ENCODE assay signal across 15 cellular contexts in genomic region chr5:74542477-74542876, GRCh38.
A peak's percentile ranks its signal among the peaks of the same experiment; 100 is the strongest.
DNase-seq lines count a peak whose midpoint lies in the region; ATAC-seq and TF ChIP-seq lines count a peak whose summit lies in the region.
"Had no signal": no experiment of that assay in that cellular context is flagged by ENCODE, and none has a peak within 500 bp of the region (broad histone marks: within the 10 kb centered on the region; RNA-seq: fewer than 3 reads in every experiment).

No MANE protein-coding gene starts in this region.

- H2BK120ac ChIP-seq in mesendoderm (ENCODE audit: low read depth, low read length) = no peak overlapping the region

- H3K4me3 Mint-ChIP-seq in MCF 10A (ENCODE audit: unreplicated experiment) = no peak overlapping the region
- H3K4me3 Mint-ChIP-seq: activated naive CD4-positive, alpha-beta T cell treated with anti-CD3 and anti-CD28 coated beads, Interleukin-2, amount 50 U/mL, for 24 hours had no signal

- peak overlapping the region; percentile 84 for H3K27ac Mint-ChIP-seq in MCF 10A (ENCODE audit: low read depth, unreplicated experiment)
- H3K27ac Mint-ChIP-seq: activated naive CD4-positive, alpha-beta T cell treated with anti-CD3 and anti-CD28 coated beads, Interleukin-2, amount 50 U/mL, for 24 hours had no signal

- DNase-seq in AG20443 (ENCODE audit: low spot score) (peak; percentile 53), MG63 (peak; percentile 56), MCF 10A (ENCODE audit: unreplicated experiment) (peak; percentile 62), mesendoderm (peak; percentile 68), CD1c-positive myeloid dendritic cell (ENCODE audit: extremely low spot score) (no peak), OCI-M1 (lab: John Stamatoyannopoulos, UW) (no peak), C1 segment of cervical spinal cord (lab: John Stamatoyannopoulos, UW) (no peak)
- DNase-seq: activated CD8-positive, alpha-beta memory T cell treated with anti-CD3 and anti-CD28 coated beads for 24 hours; BE2C; NCI-H510A treated with DMSO at 0.1 percent for 48 hours; SHP77 treated with DMSO at 0.1 percent for 48 hours; stimulated activated CD4-positive, alpha-beta T cell treated with anti-CD3 and anti-CD28 coated beads, Interleukin-15, amount 100 ng/mL, for 24 hours had no signal

- H3K4me1 Mint-ChIP-seq in MCF 10A (ENCODE audit: insufficient read depth, unreplicated experiment) = peaks cover 21% of the 10 kb centered on the region
- H3K4me1 Mint-ChIP-seq: activated naive CD4-positive, alpha-beta T cell treated with anti-CD3 and anti-CD28 coated beads, Interleukin-2, amount 50 U/mL, for 24 hours had no signal

- no peak overlapping the region for H4K8ac ChIP-seq in mesendoderm (ENCODE audit: low read depth, low read length)

- H3K4me3 ChIP-seq in MG63 (no peak overlapping the region), mesendoderm (ENCODE audit: low read length) (no peak overlapping the region)

- H3K9ac ChIP-seq in mesendoderm (ENCODE audit: low read length) = no peak overlapping the region

- H3K36me3 ChIP-seq in MG63 (no peaks in the 10 kb centered on the region), mesendoderm (ENCODE audit: control insufficient read depth, insufficient read depth, low read length) (no peaks in the 10 kb centered on the region)
- H3K36me3 ChIP-seq: BE2C had no signal

- H3K23ac ChIP-seq in mesendoderm (ENCODE audit: low read length) = no peak overlapping the region

- H3K4ac ChIP-seq in mesendoderm (ENCODE audit: low read depth, low read length) = peak overlapping the region; percentile 17

- H3K36me3 Mint-ChIP-seq in MCF 10A (ENCODE audit: insufficient read depth, unreplicated experiment) = no peaks in the 10 kb centered on the region
- H3K36me3 Mint-ChIP-seq: activated naive CD4-positive, alpha-beta T cell treated with anti-CD3 and anti-CD28 coated beads, Interleukin-2, amount 50 U/mL, for 24 hours; type B pancreatic cell had no signal

- POLR2A ChIA-PET in MCF 10A (lab: Yijun Ruan, JAX) = interaction anchor here (1.0 to 2.2 kb wide), 6 partner anchors 8 to 145 kb away, joined by 3 to 16 read pairs (median 6); partner anchors contain the start of gene ENC1

- no peak for ATAC-seq in GM19455 (IDR thresholded peaks at IDR 0.05; ENCODE audit: unreplicated experiment)

- no peaks in the 10 kb centered on the region for H3K79me2 ChIP-seq in mesendoderm (ENCODE audit: control insufficient read depth, insufficient read depth, low read length)

- peak overlapping the region; percentile 97 for H3K27ac ChIP-seq in mesendoderm (ENCODE audit: low read depth, low read length)

- H3K79me1 ChIP-seq in mesendoderm (ENCODE audit: low read length) = no peaks in the 10 kb centered on the region

- H3K27me3 Mint-ChIP-seq in MCF 10A (ENCODE audit: insufficient read depth, unreplicated experiment) = no peaks in the 10 kb centered on the region
- H3K27me3 Mint-ChIP-seq: type B pancreatic cell had no signal

- no peak overlapping the region for H2BK15ac ChIP-seq in mesendoderm (replicated peaks; ENCODE audit: low read depth)

- no peak for TF ChIP-seq CTCF in MCF 10A (IDR thresholded peaks at IDR 0.05; ENCODE audit: unreplicated experiment)

- no peak overlapping the region for H3K4me2 ChIP-seq in mesendoderm (ENCODE audit: low read length)

- intact Hi-C loops in MCF 10A (cut with micrococcal nuclease) = no loop called here

- no peaks in the 10 kb centered on the region for H3K9me3 ChIP-seq in MG63
- H3K9me3 ChIP-seq: BE2C had no signal

- no CpG with 5 or more reads among the region's 3 CpGs for WGBS in mesendoderm (ENCODE audit: extremely low coverage, insufficient coverage, low lambda C conversion rate)

- BruUV-seq in MCF 10A (replicated peaks; lab: Mats Ljungman, UMichigan) = no TSS peak

- H3K4me1 ChIP-seq in mesendoderm (ENCODE audit: control insufficient read depth, low read depth, low read length) = peaks cover 18% of the 10 kb centered on the region

- H3K9me3 Mint-ChIP-seq in MCF 10A (ENCODE audit: unreplicated experiment) = no peaks in the 10 kb centered on the region
- H3K9me3 Mint-ChIP-seq: activated naive CD4-positive, alpha-beta T cell treated with anti-CD3 and anti-CD28 coated beads, Interleukin-2, amount 50 U/mL, for 24 hours; type B pancreatic cell had no signal

- peak overlapping the region; percentile 89 for H3K56ac ChIP-seq in mesendoderm (ENCODE audit: low read length)

- H3K18ac ChIP-seq in mesendoderm (ENCODE audit: low read length) = peak overlapping the region; percentile 2

- H3K27me3 ChIP-seq in MG63 (no peaks in the 10 kb centered on the region), mesendoderm (ENCODE audit: insufficient read depth, low read length, poor library complexity) (no peaks in the 10 kb centered on the region)
- H3K27me3 ChIP-seq: BE2C had no signal

- CTCF ChIA-PET in MCF 10A (lab: Yijun Ruan, JAX) = interaction anchor here (1.3 kb wide), 1 partner anchor 99 kb away, joined by 4 read pairs; no protein-coding TSS in a partner anchor

- peak overlapping the region; percentile 33 for H2BK5ac ChIP-seq in mesendoderm (ENCODE audit: low read length)

- no peak overlapping the region for H4K5ac ChIP-seq in mesendoderm (ENCODE audit: low read length)

- H2AK5ac ChIP-seq in mesendoderm (ENCODE audit: low read length) = no peak overlapping the region

Comparison
In these comparisons a context has a peak if more than half of its experiments do, and no peak if none do; other contexts are left out.
1. DNase-seq: peak in AG20443 (single experiment), MG63 (single experiment), MCF 10A (single experiment) and mesendoderm (single experiment); none in CD1c-positive myeloid dendritic cell (single experiment), OCI-M1 (single experiment) and C1 segment of cervical spinal cord (0 of 14).